15 cellular contexts compared by ENCODE assay signal in the genomic region with DNA sequence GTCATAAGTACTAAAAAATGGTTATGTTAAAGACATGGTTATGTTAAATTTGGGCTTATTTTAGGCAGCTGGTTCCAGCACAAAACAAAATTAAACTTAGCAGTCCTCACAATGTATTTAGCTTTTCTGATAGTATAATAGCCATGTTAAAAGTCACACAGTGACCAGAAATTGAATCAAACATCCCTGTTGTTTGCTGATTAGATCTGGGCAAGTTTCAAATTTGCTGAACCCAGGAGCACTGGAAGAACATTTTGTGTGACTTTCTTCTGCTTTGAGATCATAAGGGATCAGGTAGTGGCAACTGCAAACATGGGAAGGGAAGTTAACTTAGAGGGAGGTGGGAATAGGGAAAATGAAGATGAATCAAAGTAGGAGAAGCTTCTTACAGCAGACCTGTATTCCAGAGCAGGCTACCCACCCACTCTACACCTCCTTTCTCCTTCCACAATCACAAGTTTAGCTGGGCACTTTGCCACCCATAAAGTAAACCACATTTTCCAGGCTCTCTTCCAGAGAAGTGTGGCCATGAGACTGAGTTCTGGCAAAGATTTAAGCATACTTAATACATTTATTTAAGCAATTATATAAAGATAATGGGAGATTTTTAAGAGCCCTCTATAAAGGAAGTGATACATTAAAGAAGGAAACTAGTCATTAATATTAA.
DNase-seq lines count a peak whose midpoint lies in the region; ATAC-seq, FAIRE-seq and TF ChIP-seq lines count a peak whose summit lies in the region.
"Had no signal": no experiment of that assay in that cellular context is flagged by ENCODE, and none has a peak within 500 bp of the region (broad histone marks: within the 10 kb centered on the region; RNA-seq: fewer than 3 reads in every experiment).

No MANE protein-coding gene starts in this region.

- no peak overlapping the region for H3K4me3 ChIP-seq in gastroesophageal sphincter
- no peak overlapping the region for H3K4me3 ChIP-seq in testis
- H3K4me3 ChIP-seq: gastrocnemius medialis, skin epidermis had no signal

- H3K9me3 ChIP-seq in gastroesophageal sphincter (no peaks in the 10 kb centered on the region), testis (no peaks in the 10 kb centered on the region)
- H3K9me3 ChIP-seq: BE2C, gastrocnemius medialis had no signal

- ATAC-seq in gastroesophageal sphincter (peak; percentile 50), GM18520 (IDR thresholded peaks at IDR 0.05; ENCODE audit: unreplicated experiment) (no peak)
- ATAC-seq: gastrocnemius medialis, left ventricle myocardium superior had no signal

- TF ChIP-seq POLR2A in gastroesophageal sphincter (IDR thresholded peaks at IDR 0.05) (no peak), testis (IDR thresholded peaks at IDR 0.05) (no peak)

- DNase-seq in M059J (ENCODE audit: low read depth) (peak; percentile 4), testis (peak; percentile 29), NCI-H345 treated with DMSO at 0.1 percent for 48 hours (lab: John Stamatoyannopoulos, UW; ENCODE audit: unreplicated experiment) (no peak), RCC 7860 (ENCODE audit: low spot score) (no peak), dermis blood vessel endothelial cell (no peak)
- DNase-seq: BE2C; Calu3; gastrocnemius medialis; left ventricle myocardium superior; stimulated activated CD4-positive, alpha-beta T cell treated with anti-CD3 and anti-CD28 coated beads, Interleukin-4, amount 100 ng/mL, for 4 hours; stimulated activated CD8-positive, alpha-beta memory T cell treated with anti-CD3 and anti-CD28 coated beads, Interleukin-4, amount 100 ng/mL, for 48 hours had no signal

- H3K36me3 ChIP-seq in gastroesophageal sphincter (no peaks in the 10 kb centered on the region), testis (ENCODE audit: low read depth, missing control alignments) (no peaks in the 10 kb centered on the region)
- H3K36me3 ChIP-seq: BE2C, gastrocnemius medialis had no signal

- no peaks in the 10 kb centered on the region for H3K27me3 ChIP-seq in gastroesophageal sphincter
- H3K27me3 ChIP-seq in testis, result no peaks in the 10 kb centered on the region
- H3K27me3 ChIP-seq: BE2C, gastrocnemius medialis had no signal

- H3K4me1 ChIP-seq in gastroesophageal sphincter (peaks cover 0 to 19% (median 0%) of the 10 kb centered on the region in 3 donors), testis (peaks cover 7% of the 10 kb centered on the region)
- H3K4me1 ChIP-seq: BE2C, gastrocnemius medialis had no signal

- no peak for TF ChIP-seq EP300 in gastroesophageal sphincter (IDR thresholded peaks at IDR 0.05)

- no peak for FAIRE-seq in RCC 7860 (lab: Jason Lieb, UNC)

- peak overlapping the region; percentile 47 for H3K27ac ChIP-seq in VCaP
- no peak overlapping the region for H3K27ac ChIP-seq in gastroesophageal sphincter
- no peak overlapping the region for H3K27ac ChIP-seq in testis
- H3K27ac ChIP-seq: gastrocnemius medialis, skin epidermis had no signal

- intact Hi-C loops in testis (cut with DNase I; ENCODE audit: low total_unique reads), result no loop called here

- TF ChIP-seq CTCF in VCaP (conservative IDR thresholded peaks at IDR 0.05) (no peak), gastroesophageal sphincter (IDR thresholded peaks at IDR 0.05) (no peak), testis (IDR thresholded peaks at IDR 0.05) (no peak)

Comparison
In these comparisons a context has a peak if more than half of its experiments do, and no peak if none do; other contexts are left out.
1. DNase-seq: peak in M059J (single experiment) and testis (single experiment); none in NCI-H345 treated with DMSO at 0.1 percent for 48 hours (single experiment), RCC 7860 (single experiment) and dermis blood vessel endothelial cell (single experiment).